ENCODE assay signal across 12 cellular contexts in genomic region chr2:119862127-119862889, GRCh38.
A peak's percentile ranks its signal among the peaks of the same experiment; 100 is the strongest.
DNase-seq lines count a peak whose midpoint lies in the region; ATAC-seq lines count a peak whose summit lies in the region.
"Had no signal": no experiment of that assay in that cellular context is flagged by ENCODE, and none has a peak within 500 bp of the region (broad histone marks: within the 10 kb centered on the region; RNA-seq: fewer than 3 reads in every experiment).

No MANE protein-coding gene starts in this region.

- DNase-seq in effector memory CD8-positive, alpha-beta T cell, result no peak
- no peak for DNase-seq in DMS114 treated with DMSO at 0.1 percent for 48 hours (lab: John Stamatoyannopoulos, UW; ENCODE audit: unreplicated experiment)
- no peak for DNase-seq in hippocampal formation (lab: John Stamatoyannopoulos, UW)
- no peak for DNase-seq in effector CD4-positive, alpha-beta T cell
- no peak for DNase-seq in NCI-H128 (lab: John Stamatoyannopoulos, UW; ENCODE audit: unreplicated experiment)
- DNase-seq: activated CD8-positive, alpha-beta memory T cell treated with anti-CD3 and anti-CD28 coated beads for 24 hours; EL; PC-9; retina had no signal

- H3K4me3 Mint-ChIP-seq in effector memory CD8-positive, alpha-beta T cell, result peak overlapping the region; percentile 27 to 45

- ATAC-seq in GM18517 (IDR thresholded peaks at IDR 0.05; ENCODE audit: unreplicated experiment), result peak; percentile 83
- peak; percentile 86 for ATAC-seq in GM21381 (IDR thresholded peaks at IDR 0.05; ENCODE audit: unreplicated experiment)
- ATAC-seq in HG03159 (IDR thresholded peaks at IDR 0.05; ENCODE audit: unreplicated experiment), result peak; percentile 85
- peak; percentile 81 for ATAC-seq in effector memory CD8-positive, alpha-beta T cell (replicated peaks)

- H3K4me1 Mint-ChIP-seq in effector memory CD8-positive, alpha-beta T cell (ENCODE audit: low read depth in 2 of 2), result peaks cover 29 to 70% of the 10 kb centered on the region in 2 donors

- H3K27me3 Mint-ChIP-seq in effector memory CD8-positive, alpha-beta T cell, result no peaks in the 10 kb centered on the region

- peaks cover 4% of the 10 kb centered on the region for H3K36me3 Mint-ChIP-seq in effector memory CD8-positive, alpha-beta T cell (ENCODE audit: insufficient read depth)

- H3K9me3 Mint-ChIP-seq in effector memory CD8-positive, alpha-beta T cell, result no peaks in the 10 kb centered on the region

- peak overlapping the region; percentile 20 to 86 for H3K27ac Mint-ChIP-seq in effector memory CD8-positive, alpha-beta T cell
